ENCODE assay signal across 24 cellular contexts in genomic region chr20:36260316-36260715, GRCh38.
"Had no signal": no experiment of that assay in that cellular context is flagged by ENCODE, and none has a peak within 500 bp of the region (broad histone marks: within the 10 kb centered on the region; RNA-seq: fewer than 3 reads in every experiment).

No MANE protein-coding gene starts in this region.

- H3K36me3 ChIP-seq: colonic mucosa, uterus had no signal

- ATAC-seq: foreskin keratinocyte; left cardiac atrium; left ventricle myocardium superior; pancreas; right cardiac atrium; stimulated activated memory B cell treated with anti-CD40 and anti-IgM and Interleukin-4, amounts not matched to agents 10 μg/mL and 1 μg/mL and 100 μg/mL, for 72 hours had no signal

- H3K4me1 Mint-ChIP-seq: naive B cell; nephron progenitor cell; stimulated activated memory B cell treated with anti-CD40 and anti-IgM and Interleukin-4, amounts not matched to agents 10 μg/mL and 1 μg/mL and 100 μg/mL, for 72 hours had no signal

- H3K9me3 ChIP-seq: colonic mucosa, pancreas, spleen, tibial artery, upper lobe of left lung, uterus had no signal

- H3K27ac Mint-ChIP-seq: endodermal cell; nephron progenitor cell; progenitor cell of endocrine pancreas; stimulated activated memory B cell treated with anti-CD40 and anti-IgM and Interleukin-4, amounts not matched to agents 10 μg/mL and 1 μg/mL and 100 μg/mL, for 72 hours; stimulated activated naive CD8-positive, alpha-beta T cell treated with anti-CD3 and anti-CD28 coated beads, Interleukin-15, Interleukin-2, amounts not matched to agents 100 ng/mL and 50 ng/mL, for 24 hours had no signal

- H3K4me1 ChIP-seq: colonic mucosa, foreskin keratinocyte, pancreas, spleen, tibial artery, upper lobe of left lung, uterus had no signal

- H3K27ac ChIP-seq: colonic mucosa, foreskin keratinocyte, pancreas, spleen, tibial artery, upper lobe of left lung, uterus had no signal

- H3K9me3 Mint-ChIP-seq: endodermal cell; naive B cell; nephron progenitor cell; stimulated activated memory B cell treated with anti-CD40 and anti-IgM and Interleukin-4, amounts not matched to agents 10 μg/mL and 1 μg/mL and 100 μg/mL, for 72 hours; stimulated activated naive CD8-positive, alpha-beta T cell treated with anti-CD3 and anti-CD28 coated beads, Interleukin-15, Interleukin-2, amounts not matched to agents 100 ng/mL and 50 ng/mL, for 24 hours had no signal

- H3K27me3 Mint-ChIP-seq: stimulated activated memory B cell treated with anti-CD40 and anti-IgM and Interleukin-4, amounts not matched to agents 10 μg/mL and 1 μg/mL and 100 μg/mL, for 72 hours; stimulated activated naive CD8-positive, alpha-beta T cell treated with anti-CD3 and anti-CD28 coated beads, Interleukin-15, Interleukin-2, amounts not matched to agents 100 ng/mL and 50 ng/mL, for 24 hours had no signal

- H3K4me3 ChIP-seq: colonic mucosa, pancreas, spleen, tibial artery, upper lobe of left lung, uterus had no signal

- H3K27me3 ChIP-seq: colonic mucosa, foreskin keratinocyte, pancreas, spleen, upper lobe of left lung, uterus had no signal

- DNase-seq: colonic mucosa; dermis blood vessel endothelial cell; effector CD4-positive, alpha-beta T cell; endodermal cell; erythroblast; foreskin keratinocyte; kidney; left cardiac atrium; left ventricle myocardium superior; mesendoderm; naive B cell; nephron progenitor cell; pancreas; right cardiac atrium; spleen; stimulated activated CD4-positive, alpha-beta T cell treated with anti-CD3 and anti-CD28 coated beads, Interleukin-15, amount 100 ng/mL, for 24 hours; stimulated activated CD4-positive, alpha-beta T cell treated with anti-CD3 and anti-CD28 coated beads, Interleukin-1b, Interleukin-23, amount 100 ng/mL, for 48 hours; stimulated activated CD4-positive, alpha-beta T cell treated with anti-CD3 and anti-CD28 coated beads, Interleukin-4, amount 100 ng/mL, for 24 hours; upper lobe of left lung; uterus had no signal

- H3K4me3 Mint-ChIP-seq: endodermal cell; naive B cell; nephron progenitor cell; stimulated activated memory B cell treated with anti-CD40 and anti-IgM and Interleukin-4, amounts not matched to agents 10 μg/mL and 1 μg/mL and 100 μg/mL, for 72 hours; stimulated activated naive CD8-positive, alpha-beta T cell treated with anti-CD3 and anti-CD28 coated beads, Interleukin-15, Interleukin-2, amounts not matched to agents 100 ng/mL and 50 ng/mL, for 24 hours had no signal
